ENCODE assay signal across 1 cellular context in genomic region chr6:12592634-12593033, GRCh38.
TF ChIP-seq lines count a peak whose summit lies in the region.

No MANE protein-coding gene starts in this region.

TF ChIP-seq in IMR-90, 13 proteins besides CTCF, POLR2A, EP300 and RAD21:
- TF ChIP-seq SMC3 (IDR thresholded peaks at IDR 0.05; ENCODE audit: low read depth, low read length) (no peak), CEBPB (IDR thresholded peaks at IDR 0.05; ENCODE audit: low read depth, low read length) (no peak), FOS (IDR thresholded peaks at IDR 0.05; ENCODE audit: low read depth, low read length) (no peak), MXI1 (IDR thresholded peaks at IDR 0.05; ENCODE audit: borderline replicate concordance, low read depth, low read length) (no peak), MAFK (IDR thresholded peaks at IDR 0.05; ENCODE audit: low read depth, low read length) (no peak), NFE2L2 (IDR thresholded peaks at IDR 0.05; ENCODE audit: low read depth, low read length) (no peak), BHLHE40 (IDR thresholded peaks at IDR 0.05; ENCODE audit: low read depth, low read length) (no peak), CHD1 (IDR thresholded peaks at IDR 0.05; ENCODE audit: low read depth, low read length) (no peak), RFX5 (IDR thresholded peaks at IDR 0.05; ENCODE audit: low read depth, low read length) (no peak), ELK1 (IDR thresholded peaks at IDR 0.05; ENCODE audit: borderline replicate concordance, low read depth, low read length) (no peak), RCOR1 (IDR thresholded peaks at IDR 0.05; ENCODE audit: insufficient replicate concordance, low read length) (no peak), MAZ (IDR thresholded peaks at IDR 0.05; ENCODE audit: borderline replicate concordance, low read depth, low read length) (no peak)
- TF ChIP-seq, protein P1, sequence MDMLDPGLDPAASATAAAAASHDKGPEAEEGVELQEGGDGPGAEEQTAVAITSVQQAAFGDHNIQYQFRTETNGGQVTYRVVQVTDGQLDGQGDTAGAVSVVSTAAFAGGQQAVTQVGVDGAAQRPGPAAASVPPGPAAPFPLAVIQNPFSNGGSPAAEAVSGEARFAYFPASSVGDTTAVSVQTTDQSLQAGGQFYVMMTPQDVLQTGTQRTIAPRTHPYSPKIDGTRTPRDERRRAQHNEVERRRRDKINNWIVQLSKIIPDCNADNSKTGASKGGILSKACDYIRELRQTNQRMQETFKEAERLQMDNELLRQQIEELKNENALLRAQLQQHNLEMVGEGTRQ (IDR thresholded peaks at IDR 0.05; ENCODE audit: low read depth, low read length) = no peak
TF ChIP-seq in IMR-90: peak in this region for 0.
